Comparison of ENCODE assay signal across 10 cellular contexts in genomic region chr11:121494355-121495099, GRCh38. TPM values are rescaled to one million over a fixed set of nuclear protein-coding genes. Genes with fewer than 3 reads are reported as not detected.
DNase-seq lines count a peak whose midpoint lies in the region; ATAC-seq and TF ChIP-seq lines count a peak whose summit lies in the region.
"Had no signal": no experiment of that assay in that cellular context is flagged by ENCODE, and none has a peak within 500 bp of the region (broad histone marks: within the 10 kb centered on the region; RNA-seq: fewer than 3 reads in every experiment).

No MANE protein-coding gene starts in this region.

- TF ChIP-seq EP300 in esophagus muscularis mucosa (IDR thresholded peaks at IDR 0.05): no peak

- H3K9me3 Mint-ChIP-seq in T-cell: no peaks in the 10 kb centered on the region

- TF ChIP-seq CTCF in left lung (IDR thresholded peaks at IDR 0.05): no peak
- TF ChIP-seq CTCF in esophagus muscularis mucosa (IDR thresholded peaks at IDR 0.05): no peak

- H3K9me3 ChIP-seq in left lung: no peaks in the 10 kb centered on the region
- H3K9me3 ChIP-seq in esophagus muscularis mucosa: no peaks in the 10 kb centered on the region

- intact Hi-C loops in left lung (cut with DNase I) (no loop called here), esophagus muscularis mucosa (cut with DNase I) (no loop called here)

- H3K36me3 ChIP-seq in left lung (peaks cover 0 to 42% of the 10 kb centered on the region in 2 donors), esophagus muscularis mucosa (peaks cover 0 to 12% (median 0%) of the 10 kb centered on the region in 4 donors)
- H3K36me3 ChIP-seq: cardiac muscle cell had no signal

- POLR2A ChIA-PET in T-cell (lab: Charles Lee): interaction anchor here in 1 of 2 donors (0.5 to 1.2 kb wide), 3 partner anchors 27 to 194 kb away, joined by 3 to 7 read pairs (median 3); no protein-coding TSS in a partner anchor

- peaks cover 73% of the 10 kb centered on the region for H3K36me3 Mint-ChIP-seq in T-cell

- H3K4me1 Mint-ChIP-seq in T-cell: peaks cover 77 to 80% (median 77%) of the 10 kb centered on the region in 3 donors

- peak overlapping the region in 2 of 3 donors; percentile 1 to 57 for H3K4me3 Mint-ChIP-seq in T-cell

- peaks cover 3 to 20% of the 10 kb centered on the region in 2 donors for H3K4me1 ChIP-seq in left lung
- no peaks in the 10 kb centered on the region for H3K4me1 ChIP-seq in esophagus muscularis mucosa

- H3K27ac Mint-ChIP-seq in T-cell: peak overlapping the region; percentile 85 to 91

- WGBS in esophagus muscularis mucosa: 76% methylated on average over 7 of the region's 7 CpGs

- ATAC-seq in GM18519 (IDR thresholded peaks at IDR 0.05; ENCODE audit: low FRiP score, unreplicated experiment) (peak; percentile 77), HG02870 (IDR thresholded peaks at IDR 0.05; ENCODE audit: unreplicated experiment) (peak; percentile 77), T-cell (replicated peaks in 1 of 4) (peak; percentile 61 to 82 (median 74)), left lung (peak; percentile 39)

- H3K4me3 ChIP-seq in left lung (no peak overlapping the region), esophagus muscularis mucosa (no peak overlapping the region)
- H3K4me3 ChIP-seq: cardiac muscle cell had no signal

- H3K27me3 ChIP-seq in left lung (no peaks in the 10 kb centered on the region), esophagus muscularis mucosa (no peaks in the 10 kb centered on the region)
- H3K27me3 ChIP-seq: cardiac muscle cell had no signal

- no peak for TF ChIP-seq POLR2A in esophagus muscularis mucosa (IDR thresholded peaks at IDR 0.05; ENCODE audit: low read depth)

- CTCF ChIA-PET in T-cell (lab: Charles Lee): interaction anchor here (0.7 to 1.4 kb wide), 6 partner anchors 14 to 125 kb away, joined by 3 to 7 read pairs (median 3); no protein-coding TSS in a partner anchor

- H3K27me3 Mint-ChIP-seq in T-cell: no peaks in the 10 kb centered on the region

- H3K27ac ChIP-seq in left lung (peak overlapping the region in 1 of 2 donors; percentile 13), esophagus muscularis mucosa (replicated peaks in 1 of 4) (no peak overlapping the region)
- H3K27ac ChIP-seq: cardiac muscle cell, HL-60 had no signal

- DNase-seq in T-cell (peak in 8 of 34 experiments; percentile 10 to 28 (median 19)), left lung (no peak), SHP77 treated with DMSO at 0.1 percent for 48 hours (lab: John Stamatoyannopoulos, UW) (no peak), NCI-H748 treated with DMSO at 0.1 percent for 48 hours (lab: John Stamatoyannopoulos, UW) (no peak), esophagus muscularis mucosa (ENCODE audit: extremely low spot score) (no peak), NCI-H2196 treated with DMSO at 0.1 percent for 48 hours (lab: John Stamatoyannopoulos, UW; ENCODE audit: unreplicated experiment) (no peak)

RNA-seq across cellular contexts. Expression of gene SORL1, which starts 42.4 kb away (rescaled TPM):
- 100 to 1,000 TPM; 361 to 422 (median 392) TPM for total RNA-seq in T-cell
- total RNA-seq in left lung: 100 to 1,000 TPM in 1 of 2 donors, 10 to 100 TPM in 1; 44.9 to 114 TPM
- 10 to 100 TPM in 1 of 4 donors, 1 to 10 TPM in 3; 3.0 to 12.3 (median 8.1) TPM for total RNA-seq in esophagus muscularis mucosa
